Comparison of ENCODE assay signal across 2 cellular contexts in the genomic region with DNA sequence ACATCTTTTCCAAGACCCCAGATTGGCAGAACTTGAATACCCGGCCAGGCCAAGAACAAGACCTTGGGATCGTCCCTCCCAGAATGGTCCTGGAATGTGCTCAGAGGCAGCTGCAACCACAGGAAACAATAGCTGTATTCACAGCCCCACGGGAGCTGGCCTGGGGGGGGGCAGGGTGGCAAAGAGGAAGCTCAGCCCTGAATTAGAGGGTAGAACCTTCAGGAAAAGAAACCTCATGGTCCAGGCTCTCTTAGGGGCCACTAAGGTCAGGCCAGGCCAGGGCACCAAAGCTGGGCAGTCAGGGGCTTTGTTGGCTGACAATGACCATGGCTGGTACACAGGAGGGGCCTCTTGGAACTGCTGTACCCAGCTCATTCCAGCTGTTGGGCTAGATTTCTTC.
TF ChIP-seq lines count a peak whose summit lies in the region.

No MANE protein-coding gene starts in this region.

TF ChIP-seq in HCT116, 20 proteins besides CTCF, POLR2A, EP300 and RAD21 (continued from another document):
- TF ChIP-seq, protein P1, sequence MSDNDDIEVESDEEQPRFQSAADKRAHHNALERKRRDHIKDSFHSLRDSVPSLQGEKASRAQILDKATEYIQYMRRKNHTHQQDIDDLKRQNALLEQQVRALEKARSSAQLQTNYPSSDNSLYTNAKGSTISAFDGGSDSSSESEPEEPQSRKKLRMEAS (IDR thresholded peaks at IDR 0.05) = peak; percentile 34; the same call in 1 of the 2 replicates
- TF ChIP-seq ZNF274 (IDR thresholded peaks at IDR 0.05; ENCODE audit: low read depth, low read length) (no peak), YY1 (IDR thresholded peaks at IDR 0.05; ENCODE audit: extremely low read depth, insufficient replicate concordance, low read depth, low read length) (no peak), POLR2AphosphoS5 (IDR thresholded peaks at IDR 0.05; ENCODE audit: low read depth, low read length) (no peak), JUND (IDR thresholded peaks at IDR 0.05) (no peak)
- TF ChIP-seq, protein P2, sequence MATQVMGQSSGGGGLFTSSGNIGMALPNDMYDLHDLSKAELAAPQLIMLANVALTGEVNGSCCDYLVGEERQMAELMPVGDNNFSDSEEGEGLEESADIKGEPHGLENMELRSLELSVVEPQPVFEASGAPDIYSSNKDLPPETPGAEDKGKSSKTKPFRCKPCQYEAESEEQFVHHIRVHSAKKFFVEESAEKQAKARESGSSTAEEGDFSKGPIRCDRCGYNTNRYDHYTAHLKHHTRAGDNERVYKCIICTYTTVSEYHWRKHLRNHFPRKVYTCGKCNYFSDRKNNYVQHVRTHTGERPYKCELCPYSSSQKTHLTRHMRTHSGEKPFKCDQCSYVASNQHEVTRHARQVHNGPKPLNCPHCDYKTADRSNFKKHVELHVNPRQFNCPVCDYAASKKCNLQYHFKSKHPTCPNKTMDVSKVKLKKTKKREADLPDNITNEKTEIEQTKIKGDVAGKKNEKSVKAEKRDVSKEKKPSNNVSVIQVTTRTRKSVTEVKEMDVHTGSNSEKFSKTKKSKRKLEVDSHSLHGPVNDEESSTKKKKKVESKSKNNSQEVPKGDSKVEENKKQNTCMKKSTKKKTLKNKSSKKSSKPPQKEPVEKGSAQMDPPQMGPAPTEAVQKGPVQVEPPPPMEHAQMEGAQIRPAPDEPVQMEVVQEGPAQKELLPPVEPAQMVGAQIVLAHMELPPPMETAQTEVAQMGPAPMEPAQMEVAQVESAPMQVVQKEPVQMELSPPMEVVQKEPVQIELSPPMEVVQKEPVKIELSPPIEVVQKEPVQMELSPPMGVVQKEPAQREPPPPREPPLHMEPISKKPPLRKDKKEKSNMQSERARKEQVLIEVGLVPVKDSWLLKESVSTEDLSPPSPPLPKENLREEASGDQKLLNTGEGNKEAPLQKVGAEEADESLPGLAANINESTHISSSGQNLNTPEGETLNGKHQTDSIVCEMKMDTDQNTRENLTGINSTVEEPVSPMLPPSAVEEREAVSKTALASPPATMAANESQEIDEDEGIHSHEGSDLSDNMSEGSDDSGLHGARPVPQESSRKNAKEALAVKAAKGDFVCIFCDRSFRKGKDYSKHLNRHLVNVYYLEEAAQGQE (IDR thresholded peaks at IDR 0.05; ENCODE audit: low read depth) = no peak
- TF ChIP-seq, protein P3, sequence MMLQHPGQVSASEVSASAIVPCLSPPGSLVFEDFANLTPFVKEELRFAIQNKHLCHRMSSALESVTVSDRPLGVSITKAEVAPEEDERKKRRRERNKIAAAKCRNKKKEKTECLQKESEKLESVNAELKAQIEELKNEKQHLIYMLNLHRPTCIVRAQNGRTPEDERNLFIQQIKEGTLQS (IDR thresholded peaks at IDR 0.05) = no peak

TF ChIP-seq in HEK293T, 16 proteins besides CTCF, POLR2A, EP300 and RAD21 (continued from another document):
- TF ChIP-seq FOXK2 (IDR thresholded peaks at IDR 0.05) (no peak), FOXM1 (IDR thresholded peaks at IDR 0.05; ENCODE audit: borderline replicate concordance) (no peak), PKNOX1 (IDR thresholded peaks at IDR 0.05) (no peak), LEF1 (IDR thresholded peaks at IDR 0.05; ENCODE audit: borderline replicate concordance) (no peak), CTBP1 (IDR thresholded peaks at IDR 0.05; ENCODE audit: borderline replicate concordance) (no peak), SP1 (IDR thresholded peaks at IDR 0.05) (no peak)
